Comparison of ENCODE assay signal across 1 cellular context in the genomic region with DNA sequence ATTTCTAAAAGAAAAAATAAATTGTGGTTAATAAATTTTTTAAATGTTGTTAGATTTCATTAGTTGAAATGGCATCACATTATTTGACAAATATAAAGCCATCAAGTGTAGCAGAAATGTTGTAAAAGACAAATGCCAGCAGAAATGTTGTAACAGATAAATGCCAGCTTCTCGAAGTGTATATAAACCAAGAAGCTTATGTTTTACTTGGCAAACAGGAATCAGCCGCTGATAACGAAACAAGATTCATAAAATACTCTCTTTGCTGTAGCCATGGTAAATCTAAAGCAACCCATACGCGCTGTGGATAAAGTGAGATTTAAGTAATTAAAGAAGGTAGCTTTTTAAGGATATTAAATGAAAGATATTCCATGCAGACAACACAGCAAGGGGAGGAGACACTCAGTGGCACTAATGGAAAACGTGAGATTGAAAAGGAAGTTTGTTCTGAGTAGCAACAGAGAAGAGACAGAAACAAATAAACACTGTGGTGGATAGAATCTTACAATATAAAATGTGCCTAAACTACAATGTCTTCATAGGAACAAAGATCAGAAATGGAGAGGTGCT.
TF ChIP-seq lines count a peak whose summit lies in the region.

No MANE protein-coding gene starts in this region.

TF ChIP-seq in IMR-90, 13 proteins besides CTCF, POLR2A, EP300 and RAD21 (continued from another document):
- TF ChIP-seq, protein P1, sequence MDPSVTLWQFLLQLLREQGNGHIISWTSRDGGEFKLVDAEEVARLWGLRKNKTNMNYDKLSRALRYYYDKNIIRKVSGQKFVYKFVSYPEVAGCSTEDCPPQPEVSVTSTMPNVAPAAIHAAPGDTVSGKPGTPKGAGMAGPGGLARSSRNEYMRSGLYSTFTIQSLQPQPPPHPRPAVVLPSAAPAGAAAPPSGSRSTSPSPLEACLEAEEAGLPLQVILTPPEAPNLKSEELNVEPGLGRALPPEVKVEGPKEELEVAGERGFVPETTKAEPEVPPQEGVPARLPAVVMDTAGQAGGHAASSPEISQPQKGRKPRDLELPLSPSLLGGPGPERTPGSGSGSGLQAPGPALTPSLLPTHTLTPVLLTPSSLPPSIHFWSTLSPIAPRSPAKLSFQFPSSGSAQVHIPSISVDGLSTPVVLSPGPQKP (IDR thresholded peaks at IDR 0.05; ENCODE audit: borderline replicate concordance, low read depth, low read length) = no peak
- TF ChIP-seq NFE2L2 (IDR thresholded peaks at IDR 0.05; ENCODE audit: low read depth, low read length) = no peak
- TF ChIP-seq MAZ (IDR thresholded peaks at IDR 0.05; ENCODE audit: borderline replicate concordance, low read depth, low read length) = no peak
- TF ChIP-seq, protein P2, sequence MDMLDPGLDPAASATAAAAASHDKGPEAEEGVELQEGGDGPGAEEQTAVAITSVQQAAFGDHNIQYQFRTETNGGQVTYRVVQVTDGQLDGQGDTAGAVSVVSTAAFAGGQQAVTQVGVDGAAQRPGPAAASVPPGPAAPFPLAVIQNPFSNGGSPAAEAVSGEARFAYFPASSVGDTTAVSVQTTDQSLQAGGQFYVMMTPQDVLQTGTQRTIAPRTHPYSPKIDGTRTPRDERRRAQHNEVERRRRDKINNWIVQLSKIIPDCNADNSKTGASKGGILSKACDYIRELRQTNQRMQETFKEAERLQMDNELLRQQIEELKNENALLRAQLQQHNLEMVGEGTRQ (IDR thresholded peaks at IDR 0.05; ENCODE audit: low read depth, low read length) = no peak
- no peak for TF ChIP-seq CHD1 (IDR thresholded peaks at IDR 0.05; ENCODE audit: low read depth, low read length)
- no peak for TF ChIP-seq MAFK (IDR thresholded peaks at IDR 0.05; ENCODE audit: low read depth, low read length)
